ENCODE assay signal across 9 cellular contexts in genomic region chr2:200377143-200377773, GRCh38.
DNase-seq lines count a peak whose midpoint lies in the region; ATAC-seq, FAIRE-seq and TF ChIP-seq lines count a peak whose summit lies in the region.
"Had no signal": no experiment of that assay in that cellular context is flagged by ENCODE, and none has a peak within 500 bp of the region (broad histone marks: within the 10 kb centered on the region; RNA-seq: fewer than 3 reads in every experiment).

No MANE protein-coding gene starts in this region.

- no peak for FAIRE-seq in astrocyte (lab: Jason Lieb, UNC)

- H3K4me1 ChIP-seq in mammary epithelial cell (ENCODE audit: insufficient read depth, low read length) (peaks cover 48% of the 10 kb centered on the region), astrocyte (ENCODE audit: insufficient read depth, low read length) (peaks cover 40% of the 10 kb centered on the region), mucosa of rectum (ENCODE audit: control insufficient read depth in 2 of 2, insufficient read depth in 2 of 2, low read length in 2 of 2) (peaks cover 40 to 53% of the 10 kb centered on the region in 2 donors), foreskin keratinocyte (peaks cover 32% of the 10 kb centered on the region)

- CTCF ChIA-PET in MCF 10A (lab: Yijun Ruan, JAX) = interaction anchor here (0.8 kb wide), 1 partner anchor 397 kb away, joined by 3 read pairs; no protein-coding TSS in a partner anchor
- CTCF ChIA-PET in mammary epithelial cell (lab: Charles Lee; ENCODE audit: low non-redundant PET) = no interaction called here

- H3K27me3 ChIP-seq in mammary epithelial cell (ENCODE audit: insufficient read depth, low read length) (no peaks in the 10 kb centered on the region), astrocyte (ENCODE audit: insufficient read depth, low read length) (no peaks in the 10 kb centered on the region), mucosa of rectum (ENCODE audit: control insufficient read depth in 2 of 2, insufficient read depth in 2 of 2, low read length in 2 of 2) (no peaks in the 10 kb centered on the region), foreskin keratinocyte (no peaks in the 10 kb centered on the region)

- H3K27me3 Mint-ChIP-seq in MCF 10A (ENCODE audit: insufficient read depth, unreplicated experiment) (no peaks in the 10 kb centered on the region), astrocyte (ENCODE audit: low read depth, unreplicated experiment) (no peaks in the 10 kb centered on the region), type B pancreatic cell (no peaks in the 10 kb centered on the region)

- H3K9me3 Mint-ChIP-seq in MCF 10A (ENCODE audit: unreplicated experiment) (no peaks in the 10 kb centered on the region), astrocyte (ENCODE audit: unreplicated experiment) (no peaks in the 10 kb centered on the region), type B pancreatic cell (no peaks in the 10 kb centered on the region)

- peak overlapping the region; percentile 49 for H3K27ac Mint-ChIP-seq in MCF 10A (ENCODE audit: low read depth, unreplicated experiment)
- H3K27ac Mint-ChIP-seq in astrocyte (ENCODE audit: unreplicated experiment) = peak overlapping the region; percentile 15
- peak overlapping the region; percentile 79 for H3K27ac Mint-ChIP-seq in type B pancreatic cell

- dilution Hi-C loops in mammary epithelial cell (cut with HindIII; ENCODE audit: low sequenced_read_pairs) = no loop called here

- H3K4me3 ChIP-seq in mammary epithelial cell (replicated peaks in 1 of 3; ENCODE audit: insufficient read depth in 1 of 3, low read depth in 2 of 3, low read length in 3 of 3) (no peak overlapping the region), astrocyte (ENCODE audit: insufficient read depth, low read depth, low read length) (no peak overlapping the region), mucosa of rectum (ENCODE audit: low read length in 2 of 2) (peak overlapping the region; percentile 4 to 13)

- intact Hi-C loops in MCF 10A (cut with micrococcal nuclease) = no loop called here
- intact Hi-C loops in mammary epithelial cell (cut with micrococcal nuclease) = no loop called here

- H3K79me2 ChIP-seq in mammary epithelial cell (ENCODE audit: insufficient read depth, low read length) (peaks cover 85% of the 10 kb centered on the region), astrocyte (ENCODE audit: insufficient read depth, low read length) (peaks cover 74% of the 10 kb centered on the region)

- H3K4me3 Mint-ChIP-seq in MCF 10A (ENCODE audit: unreplicated experiment) (no peak overlapping the region), astrocyte (ENCODE audit: unreplicated experiment) (no peak overlapping the region), type B pancreatic cell (peak overlapping the region; percentile 72)

- H2AFZ ChIP-seq in mammary epithelial cell (ENCODE audit: low read depth, low read length) (no peak overlapping the region), astrocyte (ENCODE audit: low read depth, low read length) (no peak overlapping the region)

- H4K20me1 ChIP-seq in mammary epithelial cell (ENCODE audit: insufficient read depth, low read length) (no peaks in the 10 kb centered on the region), astrocyte (ENCODE audit: insufficient read depth, low read length) (peaks cover 3% of the 10 kb centered on the region)

- H3K4me1 Mint-ChIP-seq in MCF 10A (ENCODE audit: insufficient read depth, unreplicated experiment) (peaks cover 40% of the 10 kb centered on the region), astrocyte (ENCODE audit: low read depth, unreplicated experiment) (peaks cover 62% of the 10 kb centered on the region), type B pancreatic cell (ENCODE audit: unreplicated experiment) (peaks cover 58% of the 10 kb centered on the region)

- no peak for TF ChIP-seq CTCF in MCF 10A (IDR thresholded peaks at IDR 0.05; ENCODE audit: unreplicated experiment)
- TF ChIP-seq CTCF in mammary epithelial cell (conservative IDR thresholded peaks at IDR 0.05 in 1 of 2, IDR thresholded peaks at IDR 0.05 in 1 of 2; ENCODE audit: extremely low read depth in 1 of 2, insufficient read depth in 1 of 2, low read depth in 1 of 2, low read length in 2 of 2) = no peak
- TF ChIP-seq CTCF in astrocyte (IDR thresholded peaks at IDR 0.05; ENCODE audit: insufficient read depth, low read depth, low read length) = no peak
- no peak for TF ChIP-seq CTCF in type B pancreatic cell (conservative IDR thresholded peaks at IDR 0.05)
- no peak for TF ChIP-seq CTCF in foreskin keratinocyte (conservative IDR thresholded peaks at IDR 0.05)

- H3K4me2 ChIP-seq in mammary epithelial cell (ENCODE audit: insufficient read depth, low read depth, low read length) (no peak overlapping the region), astrocyte (ENCODE audit: low read length) (peak overlapping the region; percentile 76)

- H3K36me3 ChIP-seq in mammary epithelial cell (ENCODE audit: insufficient read depth, low read length) = no peaks in the 10 kb centered on the region
- H3K36me3 ChIP-seq in astrocyte (ENCODE audit: insufficient read depth, low read length) = no peaks in the 10 kb centered on the region
- H3K36me3 ChIP-seq in mucosa of rectum (ENCODE audit: control insufficient read depth in 2 of 2, insufficient read depth in 2 of 2, low read length in 2 of 2) = no peaks in the 10 kb centered on the region

- POLR2A ChIA-PET in MCF 10A (lab: Yijun Ruan, JAX) = no interaction called here

- DNase-seq in MCF 10A (ENCODE audit: unreplicated experiment) (no peak), mammary epithelial cell (no peak), astrocyte (ENCODE audit: low read depth) (no peak), type B pancreatic cell (ENCODE audit: extremely low spot score, unreplicated experiment) (no peak), mucosa of gallbladder (ENCODE audit: low spot score) (no peak), foreskin keratinocyte (no peak)
- DNase-seq: activated T-cell treated with anti-CD3 and anti-CD28 coated beads, Interleukin-2, amount 50 U/mL, for 48 hours had no signal

- in situ Hi-C loops in mammary epithelial cell (cut with MboI; ENCODE audit: low sequenced_read_pairs in 2 of 2) = no loop called here

- no TSS peak for BruUV-seq in MCF 10A (replicated peaks; lab: Mats Ljungman, UMichigan)
- BruUV-seq in mammary epithelial cell (replicated peaks; lab: Mats Ljungman, UMichigan) = no TSS peak

- peaks cover 1% of the 10 kb centered on the region for H3K36me3 Mint-ChIP-seq in MCF 10A (ENCODE audit: insufficient read depth, unreplicated experiment)
- peaks cover 2% of the 10 kb centered on the region for H3K36me3 Mint-ChIP-seq in astrocyte (ENCODE audit: low read depth, unreplicated experiment)
- peaks cover 4% of the 10 kb centered on the region for H3K36me3 Mint-ChIP-seq in type B pancreatic cell

- H3K9ac ChIP-seq in mammary epithelial cell (ENCODE audit: insufficient read depth, low read length) = no peak overlapping the region
- H3K9ac ChIP-seq in astrocyte (ENCODE audit: low read length) = no peak overlapping the region
- H3K9ac ChIP-seq in mucosa of rectum (ENCODE audit: low read depth in 1 of 2, low read length in 2 of 2) = peak overlapping the region; percentile 45 to 48

- over 99% methylated on average over 7 of the region's 7 CpGs for WGBS in mammary epithelial cell (ENCODE audit: low coverage, missing lambda C conversion rate)

- ATAC-seq in HG03469 (IDR thresholded peaks at IDR 0.05; ENCODE audit: unreplicated experiment) = no peak
- ATAC-seq in foreskin keratinocyte = no peak

- H3K9me3 ChIP-seq in mammary epithelial cell (replicated peaks; ENCODE audit: insufficient read depth, low read length) (no peaks in the 10 kb centered on the region), astrocyte (ENCODE audit: insufficient read depth, low read depth, low read length) (no peaks in the 10 kb centered on the region), mucosa of rectum (ENCODE audit: control insufficient read depth in 2 of 2, low read length in 2 of 2) (no peaks in the 10 kb centered on the region)

- H3K27ac ChIP-seq in mammary epithelial cell (ENCODE audit: insufficient read depth, low read depth, low read length) (no peak overlapping the region), astrocyte (ENCODE audit: low read depth, low read length) (no peak overlapping the region), mucosa of rectum (ENCODE audit: low read depth in 2 of 2, low read length in 2 of 2) (peak overlapping the region; percentile 92 to 96), foreskin keratinocyte (no peak overlapping the region)

Comparison
In these comparisons a context has a peak if more than half of its experiments do, and no peak if none do; other contexts are left out.
1. H3K27ac Mint-ChIP-seq: peak in every context shown above with its lines; median percentile 79 in type B pancreatic cell; 49 in MCF 10A; 15 in astrocyte.
2. H3K27ac ChIP-seq: peak in mucosa of rectum (2 of 2); none in mammary epithelial cell (single experiment), astrocyte (single experiment) and foreskin keratinocyte (single experiment).
3. H3K4me3 ChIP-seq: peak in mucosa of rectum (2 of 2); none in mammary epithelial cell (0 of 3) and astrocyte (single experiment).
4. H3K9ac ChIP-seq: peak in mucosa of rectum (2 of 2); none in mammary epithelial cell (single experiment) and astrocyte (single experiment).